Comparison of ENCODE assay signal across 8 cellular contexts in genomic region chr6:113879186-113880096, GRCh38. TPM values are rescaled to one million over a fixed set of nuclear protein-coding genes. Genes with fewer than 3 reads are reported as not detected.
DNase-seq lines count a peak whose midpoint lies in the region; ATAC-seq, FAIRE-seq and TF ChIP-seq lines count a peak whose summit lies in the region.

No MANE protein-coding gene starts in this region.

- H3K9me3 ChIP-seq in upper lobe of right lung: no peaks in the 10 kb centered on the region

- H3K4me3 ChIP-seq in upper lobe of right lung: peak overlapping the region; percentile 19

- CTCF ChIA-PET in HEK293T (lab: Yijun Ruan, JAX): interaction anchor here (0.6 to 1.9 kb wide), 11 partner anchors 10 to 573 kb away, joined by 3 to 8 read pairs (median 3); no protein-coding TSS in a partner anchor

- FAIRE-seq in A204.1 (lab: Jason Lieb, UNC): peak; percentile 78

- intact Hi-C loops in upper lobe of right lung (cut with DNase I): no loop called here

- peak; percentile 94 for ATAC-seq in upper lobe of right lung

- H3K36me3 ChIP-seq in upper lobe of right lung: no peaks in the 10 kb centered on the region

- H3K27me3 ChIP-seq in upper lobe of right lung: no peaks in the 10 kb centered on the region

- no peak overlapping the region for H3K27ac ChIP-seq in upper lobe of right lung

- peak; percentile 74 for DNase-seq in HEK293T (ENCODE audit: extremely low spot score)
- DNase-seq in LoVo (ENCODE audit: low spot score): peak; percentile 86
- peak; percentile 40 for DNase-seq in OCI-M2 (lab: John Stamatoyannopoulos, UW; ENCODE audit: unreplicated experiment)
- DNase-seq in dermis blood vessel endothelial cell: peak; percentile 94
- peak; percentile 90 for DNase-seq in medulla oblongata (ENCODE audit: extremely low spot score)
- DNase-seq in upper lobe of right lung: no peak

- H3K4me1 ChIP-seq in upper lobe of right lung: peaks cover 6% of the 10 kb centered on the region

- POLR2A ChIA-PET in HEK293T (lab: Yijun Ruan, JAX): interaction anchor here (0.8 to 1.0 kb wide), 2 partner anchors 19 to 20 kb away, joined by 3 read pairs; no protein-coding TSS in a partner anchor

- TF ChIP-seq CTCF in GM12873 (IDR thresholded peaks at IDR 0.05; ENCODE audit: insufficient read depth, low read depth, low read length, missing control alignments): peak; percentile 89
- peak; percentile 68 for TF ChIP-seq CTCF in upper lobe of right lung (IDR thresholded peaks at IDR 0.05)

TF ChIP-seq in HEK293T, 16 proteins besides CTCF, POLR2A, EP300 and RAD21:
- TF ChIP-seq TARDBP (IDR thresholded peaks at IDR 0.05) (no peak), LEF1 (IDR thresholded peaks at IDR 0.05; ENCODE audit: borderline replicate concordance) (no peak), CTBP1 (IDR thresholded peaks at IDR 0.05; ENCODE audit: borderline replicate concordance) (no peak), FOXA1 (IDR thresholded peaks at IDR 0.05) (no peak), FOXK2 (IDR thresholded peaks at IDR 0.05) (no peak)

RNA-seq across cellular contexts. Expression of gene MARCKS, which starts 22.3 kb away (rescaled TPM):
- 311 and 333 TPM in 2 replicates for total RNA-seq in dermis blood vessel endothelial cell
- 73.4 TPM for total RNA-seq in upper lobe of right lung
